Comparison of ENCODE assay signal across 12 cellular contexts in the genomic region with DNA sequence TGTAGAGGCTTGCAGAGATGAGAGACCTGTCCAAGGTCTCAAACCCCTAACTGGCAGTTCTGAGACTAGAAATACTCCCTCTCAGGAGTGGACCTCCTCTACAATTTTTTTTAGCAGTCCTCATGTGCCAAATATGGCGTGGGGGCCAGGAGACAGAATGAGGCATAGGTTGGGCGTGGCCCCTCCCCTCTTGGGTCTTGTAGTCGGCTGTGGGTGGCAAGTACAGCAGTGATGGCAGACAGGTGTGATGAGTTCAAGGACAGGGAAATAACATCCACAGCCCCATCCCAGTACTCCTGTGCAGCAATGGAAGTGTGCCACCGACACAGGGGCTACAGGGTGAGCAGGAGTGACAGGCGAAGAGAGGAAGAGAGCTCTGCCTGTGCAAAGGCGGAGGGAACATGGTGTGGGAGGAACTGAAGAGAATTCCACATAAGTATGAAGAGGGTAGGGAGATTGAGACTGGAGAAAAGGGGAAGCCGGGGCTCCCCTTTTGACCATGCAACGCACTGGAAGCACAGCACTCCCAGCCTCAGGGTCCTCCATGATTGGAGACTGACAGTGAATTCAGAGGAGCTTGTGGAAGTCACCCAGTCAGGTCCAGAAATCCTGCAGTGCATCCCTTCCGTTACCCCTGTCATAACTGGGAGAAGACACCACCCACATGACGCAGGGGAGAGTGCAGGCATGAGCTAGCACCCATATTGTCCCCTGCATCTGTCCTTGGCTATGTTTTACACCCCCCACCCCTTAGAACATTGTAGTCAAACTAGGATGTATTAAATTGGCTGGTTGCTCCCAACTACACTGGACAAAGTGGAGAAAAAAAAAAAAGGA. TPM values are rescaled to one million over a fixed set of nuclear protein-coding genes. Genes with fewer than 3 reads are reported as not detected.
DNase-seq lines count a peak whose midpoint lies in the region; ATAC-seq, FAIRE-seq and TF ChIP-seq lines count a peak whose summit lies in the region.
"Had no signal": no experiment of that assay in that cellular context is flagged by ENCODE, and none has a peak within 500 bp of the region (broad histone marks: within the 10 kb centered on the region; RNA-seq: fewer than 3 reads in every experiment).

No MANE protein-coding gene starts in this region.

- H3K27ac ChIP-seq in BLaER1 = peak overlapping the region; percentile 58; the same call in 1 of the 2 replicates
- H3K27ac ChIP-seq: breast epithelium, psoas muscle had no signal

- peak; percentile 65 for FAIRE-seq in GM12892 (lab: Jason Lieb, UNC)
- FAIRE-seq: islet of Langerhans had no signal

- H3K9me3 ChIP-seq in BLaER1 = no peaks in the 10 kb centered on the region
- H3K9me3 ChIP-seq: breast epithelium, psoas muscle had no signal

- H3K36me3 ChIP-seq in BLaER1 = peaks cover 48% of the 10 kb centered on the region

- H3K4me3 Mint-ChIP-seq in activated T-helper 1 cell treated with anti-CD3 and anti-CD28 coated beads, Interleukin-12 subunit alpha, Interleukin-12 subunit beta, Interleukin-2, Interleukin-4 antibody, amounts not matched to agents 30 ng/mL and 10 ng/mL and 1 ng/mL, durations not matched to agents 14 hours and 24 hours and 36 hours = no peak overlapping the region
- H3K4me3 Mint-ChIP-seq in naive B cell = no peak overlapping the region

- ATAC-seq in naive B cell (ENCODE audit: low read depth in 2 of 2) (no peak), HG03159 (IDR thresholded peaks at IDR 0.05; ENCODE audit: unreplicated experiment) (no peak), GM21576 (IDR thresholded peaks at IDR 0.05; ENCODE audit: unreplicated experiment) (no peak)
- ATAC-seq: psoas muscle had no signal

- peaks cover 99% of the 10 kb centered on the region for H3K4me1 ChIP-seq in BLaER1
- H3K4me1 ChIP-seq: breast epithelium, psoas muscle had no signal

- TF ChIP-seq CTCF in foreskin fibroblast (IDR thresholded peaks at IDR 0.05; ENCODE audit: low read depth, low read length) = no peak

- H3K27ac Mint-ChIP-seq in activated T-helper 1 cell treated with anti-CD3 and anti-CD28 coated beads, Interleukin-12 subunit alpha, Interleukin-12 subunit beta, Interleukin-2, Interleukin-4 antibody, amounts not matched to agents 30 ng/mL and 10 ng/mL and 1 ng/mL, durations not matched to agents 14 hours and 24 hours and 36 hours = peak overlapping the region; percentile 61
- H3K27ac Mint-ChIP-seq in naive B cell = peak overlapping the region; percentile 2 to 86 (median 68)

- H3K27me3 Mint-ChIP-seq in activated T-helper 1 cell treated with anti-CD3 and anti-CD28 coated beads, Interleukin-12 subunit alpha, Interleukin-12 subunit beta, Interleukin-2, Interleukin-4 antibody, amounts not matched to agents 30 ng/mL and 10 ng/mL and 1 ng/mL, durations not matched to agents 14 hours and 24 hours and 36 hours (ENCODE audit: insufficient read depth) = no peaks in the 10 kb centered on the region
- H3K27me3 Mint-ChIP-seq in naive B cell = no peaks in the 10 kb centered on the region

- no peaks in the 10 kb centered on the region for H3K27me3 ChIP-seq in BLaER1
- H3K27me3 ChIP-seq: breast epithelium had no signal

- H3K4me3 ChIP-seq in BLaER1 (no peak overlapping the region), foreskin fibroblast (ENCODE audit: low read depth in 1 of 2, low read length in 2 of 2) (no peak overlapping the region)
- H3K4me3 ChIP-seq: breast epithelium, psoas muscle had no signal

- intact Hi-C loops in activated T-helper 1 cell treated with anti-CD3 and anti-CD28 coated beads, Interleukin-12 subunit alpha, Interleukin-12 subunit beta, Interleukin-2, Interleukin-4 antibody, amounts not matched to agents 30 ng/mL and 10 ng/mL and 1 ng/mL, durations not matched to agents 14 hours and 24 hours and 36 hours (cut with micrococcal nuclease) = no loop called here

- H3K4me1 Mint-ChIP-seq in activated T-helper 1 cell treated with anti-CD3 and anti-CD28 coated beads, Interleukin-12 subunit alpha, Interleukin-12 subunit beta, Interleukin-2, Interleukin-4 antibody, amounts not matched to agents 30 ng/mL and 10 ng/mL and 1 ng/mL, durations not matched to agents 14 hours and 24 hours and 36 hours (ENCODE audit: low read depth) = peaks cover 58% of the 10 kb centered on the region
- peaks cover 33 to 50% (median 41%) of the 10 kb centered on the region in 3 donors for H3K4me1 Mint-ChIP-seq in naive B cell

- H3K9ac ChIP-seq in BLaER1 = no peak overlapping the region; the same call in 1 of the 2 replicates

- TF ChIP-seq POLR2A in GM12892 (IDR thresholded peaks at IDR 0.05; ENCODE audit: low read depth, low read length) = peak; percentile 50

- peaks cover 36% of the 10 kb centered on the region for H3K36me3 Mint-ChIP-seq in activated T-helper 1 cell treated with anti-CD3 and anti-CD28 coated beads, Interleukin-12 subunit alpha, Interleukin-12 subunit beta, Interleukin-2, Interleukin-4 antibody, amounts not matched to agents 30 ng/mL and 10 ng/mL and 1 ng/mL, durations not matched to agents 14 hours and 24 hours and 36 hours (ENCODE audit: low read depth)
- H3K36me3 Mint-ChIP-seq in naive B cell = peaks cover 6% of the 10 kb centered on the region in 2 donors

- H4K20me1 ChIP-seq in BLaER1 = 0 out of 2 replicates have a peak, but pooled peaks cover 11% of the 10 kb centered on the region

- H3K9me3 Mint-ChIP-seq in activated T-helper 1 cell treated with anti-CD3 and anti-CD28 coated beads, Interleukin-12 subunit alpha, Interleukin-12 subunit beta, Interleukin-2, Interleukin-4 antibody, amounts not matched to agents 30 ng/mL and 10 ng/mL and 1 ng/mL, durations not matched to agents 14 hours and 24 hours and 36 hours = no peaks in the 10 kb centered on the region
- H3K9me3 Mint-ChIP-seq in naive B cell = no peaks in the 10 kb centered on the region

- peak overlapping the region; percentile 13; the same call in 1 of the 2 replicates for H3K4me2 ChIP-seq in BLaER1

- no peak for DNase-seq in GM12892 (ENCODE audit: insufficient read length)
- no peak for DNase-seq in activated T-helper 1 cell treated with anti-CD3 and anti-CD28 coated beads, Interleukin-12 subunit alpha, Interleukin-12 subunit beta, Interleukin-2, Interleukin-4 antibody, amounts not matched to agents 30 ng/mL and 10 ng/mL and 1 ng/mL, durations not matched to agents 14 hours and 24 hours and 36 hours (ENCODE audit: low spot score)
- no peak for DNase-seq in naive B cell
- DNase-seq in foreskin fibroblast = no peak
- no peak for DNase-seq in mucosa of gallbladder (ENCODE audit: low spot score)
- DNase-seq: COR-L47, psoas muscle had no signal

RNA-seq across cellular contexts. Expression of gene CETP, which starts 14.8 kb away (rescaled TPM):
- polyA plus RNA-seq in GM12892 (2012; ENCODE audit: missing spikeins) = 9.0 TPM
- total RNA-seq in activated T-helper 1 cell treated with anti-CD3 and anti-CD28 coated beads, Interleukin-12 subunit alpha, Interleukin-12 subunit beta, Interleukin-2, Interleukin-4 antibody, amounts not matched to agents 30 ng/mL and 10 ng/mL and 1 ng/mL, durations not matched to agents 14 hours and 24 hours and 36 hours = 0.23 and 0.24 TPM in 2 replicates
- under 1 TPM in 4 of 6 donors, not detected in 2; 0.25 to 0.72 (median 0.27) TPM for polyA plus RNA-seq in naive B cell (ENCODE audit: low read depth in 6 of 6)
- 0.26 TPM for total RNA-seq in mucosa of gallbladder

RNA-seq across cellular contexts. Expression of gene HERPUD1, which starts 15.0 kb away (rescaled TPM):
- 162 TPM for polyA plus RNA-seq in GM12892 (2012; ENCODE audit: missing spikeins)
- 176 and 178 TPM in 2 replicates for total RNA-seq in activated T-helper 1 cell treated with anti-CD3 and anti-CD28 coated beads, Interleukin-12 subunit alpha, Interleukin-12 subunit beta, Interleukin-2, Interleukin-4 antibody, amounts not matched to agents 30 ng/mL and 10 ng/mL and 1 ng/mL, durations not matched to agents 14 hours and 24 hours and 36 hours
- polyA plus RNA-seq in naive B cell (ENCODE audit: low read depth in 6 of 6) = 1,000 to 10,000 TPM in 1 of 6 donors, 100 to 1,000 TPM in 5; 235 to 1,138 (median 264) TPM
- total RNA-seq in mucosa of gallbladder = 144 TPM

RNA-seq across cellular contexts. Expression of gene NLRC5, which starts 42.4 kb away (rescaled TPM):
- 99.5 TPM for polyA plus RNA-seq in GM12892 (2012; ENCODE audit: missing spikeins)
- 164 and 175 TPM in 2 replicates for total RNA-seq in activated T-helper 1 cell treated with anti-CD3 and anti-CD28 coated beads, Interleukin-12 subunit alpha, Interleukin-12 subunit beta, Interleukin-2, Interleukin-4 antibody, amounts not matched to agents 30 ng/mL and 10 ng/mL and 1 ng/mL, durations not matched to agents 14 hours and 24 hours and 36 hours
- polyA plus RNA-seq in naive B cell (ENCODE audit: low read depth in 6 of 6) = 10 to 100 TPM in 5 of 6 donors, 1 to 10 TPM in 1; 2.9 to 42.9 (median 29.9) TPM
- 37.2 TPM for total RNA-seq in mucosa of gallbladder
